ENCODE assay signal across 3 cellular contexts in genomic region chr6:37097335-37097734, GRCh38.
TF ChIP-seq lines count a peak whose summit lies in the region.

No MANE protein-coding gene starts in this region.

TF ChIP-seq in A549, 52 proteins besides CTCF, POLR2A, EP300 and RAD21 (continued from another document):
- no peak for TF ChIP-seq GATA3 (IDR thresholded peaks at IDR 0.05; ENCODE audit: borderline replicate concordance)
- TF ChIP-seq, protein P1, sequence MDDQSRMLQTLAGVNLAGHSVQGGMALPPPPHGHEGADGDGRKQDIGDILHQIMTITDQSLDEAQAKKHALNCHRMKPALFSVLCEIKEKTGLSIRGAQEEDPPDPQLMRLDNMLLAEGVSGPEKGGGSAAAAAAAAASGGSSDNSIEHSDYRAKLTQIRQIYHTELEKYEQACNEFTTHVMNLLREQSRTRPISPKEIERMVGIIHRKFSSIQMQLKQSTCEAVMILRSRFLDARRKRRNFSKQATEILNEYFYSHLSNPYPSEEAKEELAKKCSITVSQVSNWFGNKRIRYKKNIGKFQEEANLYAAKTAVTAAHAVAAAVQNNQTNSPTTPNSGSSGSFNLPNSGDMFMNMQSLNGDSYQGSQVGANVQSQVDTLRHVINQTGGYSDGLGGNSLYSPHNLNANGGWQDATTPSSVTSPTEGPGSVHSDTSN (IDR thresholded peaks at IDR 0.05), result no peak
- TF ChIP-seq ELK1 (IDR thresholded peaks at IDR 0.05; ENCODE audit: low read depth, low read length), result no peak
- peak; percentile 45 for TF ChIP-seq MAFK (IDR thresholded peaks at IDR 0.05; ENCODE audit: partially characterized antibody)
TF ChIP-seq in A549: peak in this region for 1.

TF ChIP-seq in HEK293, 187 proteins besides CTCF, POLR2A, EP300 and RAD21 (continued from another document):
- TF ChIP-seq MZF1 (tag by site-specific recombination; IDR thresholded peaks at IDR 0.05; ENCODE audit: borderline replicate concordance), result no peak

TF ChIP-seq in K562, 482 proteins besides CTCF, POLR2A, EP300 and RAD21:
- TF ChIP-seq JUND (IDR thresholded peaks at IDR 0.05; ENCODE audit: borderline replicate concordance, low read depth, low read length) (no peak), JUND (tag; IDR thresholded peaks at IDR 0.05; ENCODE audit: borderline replicate concordance, low read depth, low read length) (no peak), MAFG (tag; conservative IDR thresholded peaks at IDR 0.05) (peak; percentile 54), C11orf30 (IDR thresholded peaks at IDR 0.05; ENCODE audit: low read depth) (peak; percentile 77), MAFF (IDR thresholded peaks at IDR 0.05; ENCODE audit: low read length) (peak; percentile 71), ZNF316 (IDR thresholded peaks at IDR 0.05) (peak; percentile 88), RERE (CRISPR knock-in tag; IDR thresholded peaks at IDR 0.05; ENCODE audit: borderline replicate concordance) (no peak), ZFX (CRISPR knock-in tag; IDR thresholded peaks at IDR 0.05) (peak; percentile 27; the same call in 1 of the 2 replicates), MAFK (IDR thresholded peaks at IDR 0.05; ENCODE audit: low read length) (peak; percentile 56), FOXK1 (CRISPR knock-in tag; IDR thresholded peaks at IDR 0.05; ENCODE audit: borderline replicate concordance) (no peak)
- TF ChIP-seq, protein P2, sequence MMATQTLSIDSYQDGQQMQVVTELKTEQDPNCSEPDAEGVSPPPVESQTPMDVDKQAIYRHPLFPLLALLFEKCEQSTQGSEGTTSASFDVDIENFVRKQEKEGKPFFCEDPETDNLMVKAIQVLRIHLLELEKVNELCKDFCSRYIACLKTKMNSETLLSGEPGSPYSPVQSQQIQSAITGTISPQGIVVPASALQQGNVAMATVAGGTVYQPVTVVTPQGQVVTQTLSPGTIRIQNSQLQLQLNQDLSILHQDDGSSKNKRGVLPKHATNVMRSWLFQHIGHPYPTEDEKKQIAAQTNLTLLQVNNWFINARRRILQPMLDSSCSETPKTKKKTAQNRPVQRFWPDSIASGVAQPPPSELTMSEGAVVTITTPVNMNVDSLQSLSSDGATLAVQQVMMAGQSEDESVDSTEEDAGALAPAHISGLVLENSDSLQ (IDR thresholded peaks at IDR 0.05), result peak; percentile 62
- TF ChIP-seq, protein P3, sequence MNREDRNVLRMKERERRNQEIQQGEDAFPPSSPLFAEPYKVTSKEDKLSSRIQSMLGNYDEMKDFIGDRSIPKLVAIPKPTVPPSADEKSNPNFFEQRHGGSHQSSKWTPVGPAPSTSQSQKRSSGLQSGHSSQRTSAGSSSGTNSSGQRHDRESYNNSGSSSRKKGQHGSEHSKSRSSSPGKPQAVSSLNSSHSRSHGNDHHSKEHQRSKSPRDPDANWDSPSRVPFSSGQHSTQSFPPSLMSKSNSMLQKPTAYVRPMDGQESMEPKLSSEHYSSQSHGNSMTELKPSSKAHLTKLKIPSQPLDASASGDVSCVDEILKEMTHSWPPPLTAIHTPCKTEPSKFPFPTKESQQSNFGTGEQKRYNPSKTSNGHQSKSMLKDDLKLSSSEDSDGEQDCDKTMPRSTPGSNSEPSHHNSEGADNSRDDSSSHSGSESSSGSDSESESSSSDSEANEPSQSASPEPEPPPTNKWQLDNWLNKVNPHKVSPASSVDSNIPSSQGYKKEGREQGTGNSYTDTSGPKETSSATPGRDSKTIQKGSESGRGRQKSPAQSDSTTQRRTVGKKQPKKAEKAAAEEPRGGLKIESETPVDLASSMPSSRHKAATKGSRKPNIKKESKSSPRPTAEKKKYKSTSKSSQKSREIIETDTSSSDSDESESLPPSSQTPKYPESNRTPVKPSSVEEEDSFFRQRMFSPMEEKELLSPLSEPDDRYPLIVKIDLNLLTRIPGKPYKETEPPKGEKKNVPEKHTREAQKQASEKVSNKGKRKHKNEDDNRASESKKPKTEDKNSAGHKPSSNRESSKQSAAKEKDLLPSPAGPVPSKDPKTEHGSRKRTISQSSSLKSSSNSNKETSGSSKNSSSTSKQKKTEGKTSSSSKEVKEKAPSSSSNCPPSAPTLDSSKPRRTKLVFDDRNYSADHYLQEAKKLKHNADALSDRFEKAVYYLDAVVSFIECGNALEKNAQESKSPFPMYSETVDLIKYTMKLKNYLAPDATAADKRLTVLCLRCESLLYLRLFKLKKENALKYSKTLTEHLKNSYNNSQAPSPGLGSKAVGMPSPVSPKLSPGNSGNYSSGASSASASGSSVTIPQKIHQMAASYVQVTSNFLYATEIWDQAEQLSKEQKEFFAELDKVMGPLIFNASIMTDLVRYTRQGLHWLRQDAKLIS (CRISPR knock-in tag; IDR thresholded peaks at IDR 0.05), result no peak
- TF ChIP-seq, protein P4, sequence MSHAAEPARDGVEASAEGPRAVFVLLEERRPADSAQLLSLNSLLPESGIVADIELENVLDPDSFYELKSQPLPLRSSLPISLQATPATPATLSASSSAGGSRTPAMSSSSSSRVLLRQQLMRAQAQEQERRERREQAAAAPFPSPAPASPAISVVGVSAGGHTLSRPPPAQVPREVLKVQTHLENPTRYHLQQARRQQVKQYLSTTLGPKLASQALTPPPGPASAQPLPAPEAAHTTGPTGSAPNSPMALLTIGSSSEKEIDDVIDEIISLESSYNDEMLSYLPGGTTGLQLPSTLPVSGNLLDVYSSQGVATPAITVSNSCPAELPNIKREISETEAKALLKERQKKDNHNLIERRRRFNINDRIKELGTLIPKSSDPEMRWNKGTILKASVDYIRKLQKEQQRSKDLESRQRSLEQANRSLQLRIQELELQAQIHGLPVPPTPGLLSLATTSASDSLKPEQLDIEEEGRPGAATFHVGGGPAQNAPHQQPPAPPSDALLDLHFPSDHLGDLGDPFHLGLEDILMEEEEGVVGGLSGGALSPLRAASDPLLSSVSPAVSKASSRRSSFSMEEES (CRISPR knock-in tag; IDR thresholded peaks at IDR 0.05), result no peak
TF ChIP-seq in K562: peak in this region for 7.
